In the genomic region with DNA sequence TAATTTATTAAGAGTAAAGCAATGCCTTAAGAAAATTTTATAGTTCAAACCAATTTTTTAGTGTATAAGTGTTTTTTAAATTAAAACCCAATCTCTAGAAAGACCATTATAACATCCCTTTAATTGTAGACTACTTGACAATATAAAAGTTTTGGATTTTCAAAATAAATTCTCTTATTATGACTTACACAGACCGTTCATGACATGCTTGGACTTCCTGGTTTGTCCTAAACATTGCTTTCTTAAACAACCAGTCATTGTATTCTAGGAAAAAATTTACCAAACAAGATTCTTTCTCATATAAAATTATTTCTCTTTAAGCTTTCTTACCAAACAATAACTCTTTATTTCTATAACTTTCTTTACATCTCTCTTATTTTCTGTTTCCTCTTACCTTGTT, we compare ENCODE assay signal across 1 cellular context.
TF ChIP-seq lines count a peak whose summit lies in the region.

No MANE protein-coding gene starts in this region.

TF ChIP-seq in GM23338, 12 proteins besides CTCF, POLR2A, EP300 and RAD21:
- TF ChIP-seq POLR2AphosphoS5 (IDR thresholded peaks at IDR 0.05; ENCODE audit: low read depth) (no peak), EZH2 (IDR thresholded peaks at IDR 0.05; ENCODE audit: low read depth, unreplicated experiment) (no peak), STAT1 (IDR thresholded peaks at IDR 0.05; ENCODE audit: unreplicated experiment) (no peak)
- TF ChIP-seq, protein P1, sequence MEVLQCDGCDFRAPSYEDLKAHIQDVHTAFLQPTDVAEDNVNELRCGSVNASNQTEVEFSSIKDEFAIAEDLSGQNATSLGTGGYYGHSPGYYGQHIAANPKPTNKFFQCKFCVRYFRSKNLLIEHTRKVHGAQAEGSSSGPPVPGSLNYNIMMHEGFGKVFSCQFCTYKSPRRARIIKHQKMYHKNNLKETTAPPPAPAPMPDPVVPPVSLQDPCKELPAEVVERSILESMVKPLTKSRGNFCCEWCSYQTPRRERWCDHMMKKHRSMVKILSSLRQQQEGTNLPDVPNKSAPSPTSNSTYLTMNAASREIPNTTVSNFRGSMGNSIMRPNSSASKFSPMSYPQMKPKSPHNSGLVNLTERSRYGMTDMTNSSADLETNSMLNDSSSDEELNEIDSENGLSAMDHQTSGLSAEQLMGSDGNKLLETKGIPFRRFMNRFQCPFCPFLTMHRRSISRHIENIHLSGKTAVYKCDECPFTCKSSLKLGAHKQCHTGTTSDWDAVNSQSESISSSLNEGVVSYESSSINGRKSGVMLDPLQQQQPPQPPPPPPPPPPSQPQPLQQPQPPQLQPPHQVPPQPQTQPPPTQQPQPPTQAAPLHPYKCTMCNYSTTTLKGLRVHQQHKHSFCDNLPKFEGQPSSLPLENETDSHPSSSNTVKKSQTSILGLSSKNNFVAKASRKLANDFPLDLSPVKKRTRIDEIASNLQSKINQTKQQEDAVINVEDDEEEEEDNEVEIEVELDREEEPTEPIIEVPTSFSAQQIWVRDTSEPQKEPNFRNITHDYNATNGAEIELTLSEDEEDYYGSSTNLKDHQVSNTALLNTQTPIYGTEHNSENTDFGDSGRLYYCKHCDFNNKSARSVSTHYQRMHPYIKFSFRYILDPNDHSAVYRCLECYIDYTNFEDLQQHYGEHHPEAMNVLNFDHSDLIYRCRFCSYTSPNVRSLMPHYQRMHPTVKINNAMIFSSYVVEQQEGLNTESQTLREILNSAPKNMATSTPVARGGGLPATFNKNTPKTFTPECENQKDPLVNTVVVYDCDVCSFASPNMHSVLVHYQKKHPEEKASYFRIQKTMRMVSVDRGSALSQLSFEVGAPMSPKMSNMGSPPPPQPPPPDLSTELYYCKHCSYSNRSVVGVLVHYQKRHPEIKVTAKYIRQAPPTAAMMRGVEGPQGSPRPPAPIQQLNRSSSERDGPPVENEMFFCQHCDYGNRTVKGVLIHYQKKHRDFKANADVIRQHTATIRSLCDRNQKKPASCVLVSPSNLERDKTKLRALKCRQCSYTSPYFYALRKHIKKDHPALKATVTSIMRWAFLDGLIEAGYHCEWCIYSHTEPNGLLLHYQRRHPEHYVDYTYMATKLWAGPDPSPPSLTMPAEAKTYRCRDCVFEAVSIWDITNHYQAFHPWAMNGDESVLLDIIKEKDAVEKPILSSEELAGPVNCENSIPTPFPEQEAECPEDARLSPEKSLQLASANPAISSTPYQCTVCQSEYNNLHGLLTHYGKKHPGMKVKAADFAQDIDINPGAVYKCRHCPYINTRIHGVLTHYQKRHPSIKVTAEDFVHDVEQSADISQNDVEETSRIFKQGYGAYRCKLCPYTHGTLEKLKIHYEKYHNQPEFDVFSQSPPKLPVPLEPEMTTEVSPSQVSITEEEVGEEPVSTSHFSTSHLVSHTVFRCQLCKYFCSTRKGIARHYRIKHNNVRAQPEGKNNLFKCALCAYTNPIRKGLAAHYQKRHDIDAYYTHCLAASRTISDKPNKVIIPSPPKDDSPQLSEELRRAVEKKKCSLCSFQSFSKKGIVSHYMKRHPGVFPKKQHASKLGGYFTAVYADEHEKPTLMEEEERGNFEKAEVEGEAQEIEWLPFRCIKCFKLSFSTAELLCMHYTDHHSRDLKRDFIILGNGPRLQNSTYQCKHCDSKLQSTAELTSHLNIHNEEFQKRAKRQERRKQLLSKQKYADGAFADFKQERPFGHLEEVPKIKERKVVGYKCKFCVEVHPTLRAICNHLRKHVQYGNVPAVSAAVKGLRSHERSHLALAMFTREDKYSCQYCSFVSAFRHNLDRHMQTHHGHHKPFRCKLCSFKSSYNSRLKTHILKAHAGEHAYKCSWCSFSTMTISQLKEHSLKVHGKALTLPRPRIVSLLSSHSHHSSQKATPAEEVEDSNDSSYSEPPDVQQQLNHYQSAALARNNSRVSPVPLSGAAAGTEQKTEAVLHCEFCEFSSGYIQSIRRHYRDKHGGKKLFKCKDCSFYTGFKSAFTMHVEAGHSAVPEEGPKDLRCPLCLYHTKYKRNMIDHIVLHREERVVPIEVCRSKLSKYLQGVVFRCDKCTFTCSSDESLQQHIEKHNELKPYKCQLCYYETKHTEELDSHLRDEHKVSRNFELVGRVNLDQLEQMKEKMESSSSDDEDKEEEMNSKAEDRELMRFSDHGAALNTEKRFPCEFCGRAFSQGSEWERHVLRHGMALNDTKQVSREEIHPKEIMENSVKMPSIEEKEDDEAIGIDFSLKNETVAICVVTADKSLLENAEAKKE (CRISPR knock-in tag; IDR thresholded peaks at IDR 0.05): no peak
- TF ChIP-seq, protein P2, sequence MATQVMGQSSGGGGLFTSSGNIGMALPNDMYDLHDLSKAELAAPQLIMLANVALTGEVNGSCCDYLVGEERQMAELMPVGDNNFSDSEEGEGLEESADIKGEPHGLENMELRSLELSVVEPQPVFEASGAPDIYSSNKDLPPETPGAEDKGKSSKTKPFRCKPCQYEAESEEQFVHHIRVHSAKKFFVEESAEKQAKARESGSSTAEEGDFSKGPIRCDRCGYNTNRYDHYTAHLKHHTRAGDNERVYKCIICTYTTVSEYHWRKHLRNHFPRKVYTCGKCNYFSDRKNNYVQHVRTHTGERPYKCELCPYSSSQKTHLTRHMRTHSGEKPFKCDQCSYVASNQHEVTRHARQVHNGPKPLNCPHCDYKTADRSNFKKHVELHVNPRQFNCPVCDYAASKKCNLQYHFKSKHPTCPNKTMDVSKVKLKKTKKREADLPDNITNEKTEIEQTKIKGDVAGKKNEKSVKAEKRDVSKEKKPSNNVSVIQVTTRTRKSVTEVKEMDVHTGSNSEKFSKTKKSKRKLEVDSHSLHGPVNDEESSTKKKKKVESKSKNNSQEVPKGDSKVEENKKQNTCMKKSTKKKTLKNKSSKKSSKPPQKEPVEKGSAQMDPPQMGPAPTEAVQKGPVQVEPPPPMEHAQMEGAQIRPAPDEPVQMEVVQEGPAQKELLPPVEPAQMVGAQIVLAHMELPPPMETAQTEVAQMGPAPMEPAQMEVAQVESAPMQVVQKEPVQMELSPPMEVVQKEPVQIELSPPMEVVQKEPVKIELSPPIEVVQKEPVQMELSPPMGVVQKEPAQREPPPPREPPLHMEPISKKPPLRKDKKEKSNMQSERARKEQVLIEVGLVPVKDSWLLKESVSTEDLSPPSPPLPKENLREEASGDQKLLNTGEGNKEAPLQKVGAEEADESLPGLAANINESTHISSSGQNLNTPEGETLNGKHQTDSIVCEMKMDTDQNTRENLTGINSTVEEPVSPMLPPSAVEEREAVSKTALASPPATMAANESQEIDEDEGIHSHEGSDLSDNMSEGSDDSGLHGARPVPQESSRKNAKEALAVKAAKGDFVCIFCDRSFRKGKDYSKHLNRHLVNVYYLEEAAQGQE (IDR thresholded peaks at IDR 0.05; ENCODE audit: unreplicated experiment): no peak
